In the genomic region with DNA sequence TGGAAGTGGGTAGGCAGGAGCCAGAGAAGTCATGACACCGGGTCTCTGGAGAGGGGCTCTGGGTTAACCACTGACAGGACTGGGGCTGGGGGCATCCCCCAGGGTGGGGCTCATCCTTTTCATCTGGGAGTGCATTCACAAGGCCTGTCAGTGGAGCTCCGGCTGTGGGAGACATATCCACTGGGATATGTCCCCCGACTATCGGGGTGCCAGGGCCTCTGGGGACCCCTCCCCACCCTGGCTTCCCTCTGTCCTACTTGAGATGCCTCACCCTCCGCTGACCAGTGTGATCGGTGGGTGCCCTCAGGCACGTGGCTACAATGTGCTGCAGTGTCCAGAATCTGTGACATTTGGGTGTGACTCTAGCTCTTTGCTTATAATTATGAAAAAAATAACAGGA, we compare ENCODE assay signal across 34 cellular contexts.
"Had no signal": no experiment of that assay in that cellular context is flagged by ENCODE, and none has a peak within 500 bp of the region (broad histone marks: within the 10 kb centered on the region; RNA-seq: fewer than 3 reads in every experiment).

No MANE protein-coding gene starts in this region.

- H3K36me3 ChIP-seq: MG63 had no signal

- H3K27me3 ChIP-seq: MG63 had no signal

- H3K27ac ChIP-seq: KMS-11 had no signal

- H3K4me3 ChIP-seq: MG63 had no signal

- DNase-seq: Karpas-422, Kasumi-1, KBM-7, KG1, MG63, MM.1S, MV-4-11, NCI-H1048, NCI-H1092, NCI-H1092 treated with DMSO at 0.1 percent for 48 hours, NCI-H1105, NCI-H1105 treated with DMSO at 0.1 percent for 48 hours, NCI-H1417, NCI-H1417 treated with DMSO at 0.1 percent for 48 hours, NCI-H1436, NCI-H1436 treated with DMSO at 0.1 percent for 48 hours, NCI-H146, NCI-H1694, NCI-H187, NCI-H187 treated with DMSO at 0.1 percent for 48 hours, NCI-H1930, NCI-H2029, NCI-H2029 treated with DMSO at 0.1 percent for 48 hours, NCI-H2081, NCI-H2081 treated with DMSO at 0.1 percent for 48 hours, NCI-H2107, NCI-H2171, NCI-H2171 treated with DMSO at 0.1 percent for 48 hours, NCI-H2227 treated with DMSO at 0.1 percent for 48 hours, NCI-H226, NCI-H345, NCI-H446, NCI-H446 treated with DMSO at 0.1 percent for 48 hours had no signal

- H3K9ac ChIP-seq: KMS-11 had no signal
